Comparison of ENCODE assay signal across 10 cellular contexts in genomic region chr2:43041661-43042360, GRCh38.
DNase-seq lines count a peak whose midpoint lies in the region; ATAC-seq, FAIRE-seq and TF ChIP-seq lines count a peak whose summit lies in the region.
"Had no signal": no experiment of that assay in that cellular context is flagged by ENCODE, and none has a peak within 500 bp of the region (broad histone marks: within the 10 kb centered on the region; RNA-seq: fewer than 3 reads in every experiment).

No MANE protein-coding gene starts in this region.

- H3K9me3 ChIP-seq in kidney (ENCODE audit: control insufficient read depth in 1 of 2, low read length in 2 of 2): no peaks in the 10 kb centered on the region

- no peak overlapping the region for H3K9ac ChIP-seq in kidney (ENCODE audit: low read length in 2 of 2)

- H3K27ac ChIP-seq in kidney (ENCODE audit: low read depth in 2 of 2, low read length in 2 of 2): no peak overlapping the region

- no peak for ATAC-seq in HG03432 (IDR thresholded peaks at IDR 0.05; ENCODE audit: unreplicated experiment)

- FAIRE-seq in kidney (lab: Jason Lieb, UNC): no peak

- intact Hi-C loops in kidney (cut with DNase I): no loop called here

- no peak for TF ChIP-seq CTCF in kidney (IDR thresholded peaks at IDR 0.05; ENCODE audit: borderline replicate concordance, extremely low read depth, insufficient read depth)

- H3K4me3 ChIP-seq in kidney (ENCODE audit: low read length in 2 of 2): no peak overlapping the region

- H3K36me3 ChIP-seq in kidney (ENCODE audit: control insufficient read depth in 1 of 2, insufficient read depth in 2 of 2, low read length in 2 of 2): no peaks in the 10 kb centered on the region

- peaks cover 16 to 17% of the 10 kb centered on the region in 2 donors for H3K4me1 ChIP-seq in kidney (ENCODE audit: control insufficient read depth in 1 of 2, insufficient read depth in 1 of 2, low read depth in 1 of 2, low read length in 2 of 2)

- DNase-seq in 8988T (peak; percentile 75), HS-5 (ENCODE audit: low read depth) (peak; percentile 85), amniotic epithelial cell (ENCODE audit: low read depth) (peak; percentile 97), kidney (peak; percentile 91), NCI-H2171 (lab: John Stamatoyannopoulos, UW) (no peak), nucleus accumbens (lab: John Stamatoyannopoulos, UW) (no peak)
- no peak for DNase-seq in stimulated activated CD4-positive, alpha-beta T cell treated with anti-CD3 and anti-CD28 coated beads, Interleukin-4, amount 100 ng/mL, for 24 hours
- DNase-seq: CD4-positive, CD25-positive, alpha-beta regulatory T cell; left cardiac atrium had no signal

Comparison
In these comparisons a context has a peak if more than half of its experiments do, and no peak if none do; other contexts are left out.
1. DNase-seq: peak in 8988T (single experiment), HS-5 (single experiment), amniotic epithelial cell (single experiment) and kidney (single experiment); none in NCI-H2171 (single experiment), stimulated activated CD4-positive, alpha-beta T cell treated with anti-CD3 and anti-CD28 coated beads, Interleukin-4, amount 100 ng/mL, for 24 hours (single experiment) and nucleus accumbens (0 of 56).